In the genomic region with DNA sequence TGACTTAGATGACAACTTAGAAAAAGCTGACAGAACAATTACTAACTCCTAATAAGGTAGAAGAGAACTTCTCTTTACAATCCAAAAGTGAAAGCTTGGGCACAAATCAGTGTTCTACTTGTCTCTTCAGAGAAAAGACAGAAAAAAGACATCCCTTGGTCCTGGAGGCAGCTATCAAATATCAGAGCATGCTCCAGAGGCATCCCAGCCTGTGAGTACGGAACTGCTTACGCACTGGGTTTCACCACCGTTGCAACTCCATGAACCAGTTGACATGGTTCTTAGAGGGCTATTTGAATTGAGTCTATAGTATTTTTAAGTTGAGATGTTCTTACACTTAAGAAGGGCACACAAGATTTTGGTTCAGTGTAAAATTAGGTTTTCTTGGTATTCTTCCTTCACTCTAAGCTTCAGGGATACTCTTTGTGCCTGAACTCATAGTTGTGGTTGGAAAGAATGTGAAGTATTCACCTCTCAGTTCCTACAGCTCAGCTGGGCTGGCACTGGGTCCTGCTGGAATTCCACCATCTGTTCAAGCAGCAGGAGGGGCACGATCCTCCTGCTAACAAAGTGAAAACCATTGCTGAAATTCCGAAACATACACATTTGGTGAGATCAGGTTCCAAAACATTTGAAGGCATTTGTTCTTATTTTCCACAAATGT, we compare ENCODE assay signal across 11 cellular contexts. TPM values are rescaled to one million over a fixed set of nuclear protein-coding genes. Genes with fewer than 3 reads are reported as not detected.
DNase-seq lines count a peak whose midpoint lies in the region; ATAC-seq and TF ChIP-seq lines count a peak whose summit lies in the region.
"Had no signal": no experiment of that assay in that cellular context is flagged by ENCODE, and none has a peak within 500 bp of the region (broad histone marks: within the 10 kb centered on the region; RNA-seq: fewer than 3 reads in every experiment).

No MANE protein-coding gene starts in this region.

- CTCF ChIA-PET in Panc1 (lab: Charles Lee), result interaction anchor here (0.9 to 1.0 kb wide), 2 partner anchors 42 to 220 kb away, joined by 3 to 4 read pairs; no protein-coding TSS in a partner anchor

- H3K9me3 Mint-ChIP-seq in neural crest cell, result no peaks in the 10 kb centered on the region
- no peaks in the 10 kb centered on the region for H3K9me3 Mint-ChIP-seq in activated T-helper 17 cell treated with anti-CD3 and anti-CD28 coated beads, Interleukin-2, amount 50 U/mL, for 72 hours
- H3K9me3 Mint-ChIP-seq: stimulated activated naive CD8-positive, alpha-beta T cell treated with anti-CD3 and anti-CD28 coated beads, Interleukin-15, Interleukin-2, amounts not matched to agents 100 ng/mL and 50 ng/mL, for 24 hours had no signal

- ATAC-seq in Panc1 (peak; percentile 84), HG03108 (IDR thresholded peaks at IDR 0.05; ENCODE audit: unreplicated experiment) (no peak)
- no peak for ATAC-seq in activated T-helper 17 cell treated with anti-CD3 and anti-CD28 coated beads, Interleukin-2, amount 50 U/mL, for 72 hours (replicated peaks)
- ATAC-seq: left lobe of liver had no signal

- peaks cover 11% of the 10 kb centered on the region for H3K36me3 Mint-ChIP-seq in neural crest cell (ENCODE audit: low read depth)
- peaks cover 74% of the 10 kb centered on the region for H3K36me3 Mint-ChIP-seq in activated T-helper 17 cell treated with anti-CD3 and anti-CD28 coated beads, Interleukin-2, amount 50 U/mL, for 72 hours (ENCODE audit: low read depth)

- no peak overlapping the region for H3K4me3 Mint-ChIP-seq in neural crest cell
- H3K4me3 Mint-ChIP-seq in activated T-helper 17 cell treated with anti-CD3 and anti-CD28 coated beads, Interleukin-2, amount 50 U/mL, for 72 hours, result no peak overlapping the region
- H3K4me3 Mint-ChIP-seq: stimulated activated naive CD8-positive, alpha-beta T cell treated with anti-CD3 and anti-CD28 coated beads, Interleukin-15, Interleukin-2, amounts not matched to agents 100 ng/mL and 50 ng/mL, for 24 hours had no signal

- intact Hi-C loops in Panc1 (cut with micrococcal nuclease; ENCODE audit: unreplicated experiment), result no loop called here

- no TSS peak for BruUV-seq in Panc1 (replicated peaks; lab: Mats Ljungman, UMichigan)

- H3K27ac ChIP-seq in Panc1 (ENCODE audit: low read length), result peak overlapping the region; percentile 56

- no peaks in the 10 kb centered on the region for H3K9me3 ChIP-seq in Panc1 (ENCODE audit: control insufficient read depth, insufficient read depth, low read depth, low read length)

- no peak overlapping the region for H3K4me3 ChIP-seq in Panc1 (ENCODE audit: low read depth in 2 of 2, low read length in 2 of 2)

- no peak for TF ChIP-seq CTCF in Panc1 (IDR thresholded peaks at IDR 0.05)
- TF ChIP-seq CTCF in neural crest cell (conservative IDR thresholded peaks at IDR 0.05), result no peak

- peaks cover 34% of the 10 kb centered on the region for H3K4me1 ChIP-seq in Panc1 (ENCODE audit: control insufficient read depth, insufficient read depth, low read length)

- peaks cover 20% of the 10 kb centered on the region for H3K4me1 Mint-ChIP-seq in neural crest cell
- H3K4me1 Mint-ChIP-seq in activated T-helper 17 cell treated with anti-CD3 and anti-CD28 coated beads, Interleukin-2, amount 50 U/mL, for 72 hours, result peaks cover 14% of the 10 kb centered on the region

- POLR2A ChIA-PET in Panc1 (lab: Charles Lee), result interaction anchor here (0.6 kb wide), 1 partner anchor 134 kb away, joined by 4 read pairs; no protein-coding TSS in a partner anchor

- H3K27ac Mint-ChIP-seq in neural crest cell (ENCODE audit: unreplicated experiment), result peak overlapping the region; percentile 43
- H3K27ac Mint-ChIP-seq in activated T-helper 17 cell treated with anti-CD3 and anti-CD28 coated beads, Interleukin-2, amount 50 U/mL, for 72 hours, result no peak overlapping the region
- H3K27ac Mint-ChIP-seq: stimulated activated naive CD8-positive, alpha-beta T cell treated with anti-CD3 and anti-CD28 coated beads, Interleukin-15, Interleukin-2, amounts not matched to agents 100 ng/mL and 50 ng/mL, for 24 hours had no signal

- in situ Hi-C loops in Panc1 (cut with HindIII; ENCODE audit: low pct_unique_long_range_greater_than_20kb, low sequenced_read_pairs), result no loop called here

- H3K36me3 ChIP-seq in Panc1 (ENCODE audit: control insufficient read depth, insufficient read depth, low read length), result peaks cover 22% of the 10 kb centered on the region

- no peaks in the 10 kb centered on the region for H3K27me3 Mint-ChIP-seq in neural crest cell (ENCODE audit: low read depth)
- no peaks in the 10 kb centered on the region for H3K27me3 Mint-ChIP-seq in activated T-helper 17 cell treated with anti-CD3 and anti-CD28 coated beads, Interleukin-2, amount 50 U/mL, for 72 hours
- H3K27me3 Mint-ChIP-seq: stimulated activated naive CD8-positive, alpha-beta T cell treated with anti-CD3 and anti-CD28 coated beads, Interleukin-15, Interleukin-2, amounts not matched to agents 100 ng/mL and 50 ng/mL, for 24 hours had no signal

- H3K27me3 ChIP-seq in Panc1 (ENCODE audit: control insufficient read depth, insufficient read depth, low read length), result no peaks in the 10 kb centered on the region

- peak; percentile 87 for DNase-seq in AG08396 (ENCODE audit: low spot score)
- no peak for DNase-seq in Panc1 (ENCODE audit: low read depth, low spot score)
- DNase-seq in epidermal melanocyte (ENCODE audit: insufficient read length, low spot score), result peak; percentile 79
- DNase-seq in neural crest cell (ENCODE audit: low read depth, low spot score), result no peak
- DNase-seq in NCI-H187 (lab: John Stamatoyannopoulos, UW), result no peak
- DNase-seq in NCI-H748 (lab: John Stamatoyannopoulos, UW; ENCODE audit: unreplicated experiment), result no peak
- DNase-seq: activated CD8-positive, alpha-beta memory T cell treated with anti-CD3 and anti-CD28 coated beads, Interleukin-2, amount 50 U/mL, for 4 hours had no signal

RNA-seq across cellular contexts. Expression of a gene that starts 6.3 kb away (rescaled TPM):
- total RNA-seq in Panc1 (2021; ENCODE audit: unreplicated experiment) (85.2 TPM), neural crest cell (29.7 and 31.5 TPM in 2 replicates)
- polyA plus RNA-seq in Panc1 (2012; ENCODE audit: insufficient read length), result 120 TPM
- 10 to 100 TPM; 25.6 to 31.9 TPM for total RNA-seq in activated T-helper 17 cell treated with anti-CD3 and anti-CD28 coated beads, Interleukin-2, amount 50 U/mL, for 72 hours

RNA-seq across cellular contexts. Expression of a gene that starts 15.5 kb away (rescaled TPM):
- total RNA-seq in Panc1 (2021; ENCODE audit: unreplicated experiment), result 0.15 TPM
- 0.53 TPM for polyA plus RNA-seq in Panc1 (2012; ENCODE audit: insufficient read length)
- not detected in 2 replicates for total RNA-seq in neural crest cell
- not detected for total RNA-seq in activated T-helper 17 cell treated with anti-CD3 and anti-CD28 coated beads, Interleukin-2, amount 50 U/mL, for 72 hours
- total RNA-seq: left lobe of liver had no signal

RNA-seq across cellular contexts. Expression of a gene that starts 25.5 kb away (rescaled TPM):
- not detected for total RNA-seq in Panc1 (2021; ENCODE audit: unreplicated experiment)
- not detected for polyA plus RNA-seq in Panc1 (2012; ENCODE audit: insufficient read length)
- total RNA-seq in neural crest cell, result not detected in 2 replicates
- not detected for total RNA-seq in activated T-helper 17 cell treated with anti-CD3 and anti-CD28 coated beads, Interleukin-2, amount 50 U/mL, for 72 hours
- total RNA-seq: left lobe of liver had no signal

RNA-seq across cellular contexts. Expression of a gene that starts 47.0 kb away (rescaled TPM):
- 76.2 TPM for total RNA-seq in Panc1 (2021; ENCODE audit: unreplicated experiment)
- polyA plus RNA-seq in Panc1 (2012; ENCODE audit: insufficient read length), result 61.8 TPM
- total RNA-seq in neural crest cell, result 14.3 and 15.7 TPM in 2 replicates
- 10 to 100 TPM; 15.0 to 24.3 TPM for total RNA-seq in activated T-helper 17 cell treated with anti-CD3 and anti-CD28 coated beads, Interleukin-2, amount 50 U/mL, for 72 hours

Comparison
In these comparisons a context has a peak if more than half of its experiments do, and no peak if none do; other contexts are left out.
1. DNase-seq: peak in AG08396 (single experiment) and epidermal melanocyte (single experiment); none in Panc1 (single experiment), neural crest cell (single experiment), NCI-H187 (0 of 2) and NCI-H748 (single experiment).